ENCODE assay signal across 8 cellular contexts in the genomic region with DNA sequence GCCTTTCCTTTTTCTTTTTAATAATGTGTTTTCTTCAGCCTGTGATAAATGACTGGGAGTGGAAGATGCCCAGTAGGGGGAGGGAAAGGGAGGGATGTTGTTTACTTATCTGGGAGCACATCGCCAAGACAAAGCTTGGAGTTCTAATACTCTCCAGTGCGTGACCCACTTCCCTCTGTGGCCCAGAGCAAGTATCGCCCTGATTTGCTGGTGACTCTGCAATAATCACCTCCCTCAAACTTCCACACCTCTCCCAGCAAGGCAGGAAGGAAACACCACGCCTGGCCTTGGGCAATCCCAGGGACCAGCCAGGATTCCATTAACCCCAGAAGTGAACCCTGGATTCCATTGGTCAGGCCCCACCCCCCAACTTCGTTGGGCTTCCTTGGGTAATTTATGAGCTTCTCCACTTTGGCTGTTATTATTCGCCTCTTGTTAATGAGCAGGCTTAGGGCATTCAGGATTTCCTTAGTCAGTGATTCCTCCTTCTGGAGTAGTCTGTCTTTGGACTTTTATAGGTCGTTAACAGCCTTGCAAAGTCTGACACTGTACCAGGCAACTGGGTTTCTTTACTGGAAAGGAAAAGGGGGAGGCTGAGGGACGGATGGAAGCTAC. TPM values are rescaled to one million over a fixed set of nuclear protein-coding genes. Genes with fewer than 3 reads are reported as not detected.
A peak's percentile ranks its signal among the peaks of the same experiment; 100 is the strongest.
DNase-seq lines count a peak whose midpoint lies in the region; ATAC-seq and TF ChIP-seq lines count a peak whose summit lies in the region.

No MANE protein-coding gene starts in this region.

- DNase-seq in G401 (ENCODE audit: low spot score), result peak; percentile 33
- peak; percentile 91 for DNase-seq in RWPE2 (ENCODE audit: low spot score)
- DNase-seq in glomerular visceral epithelial cell (ENCODE audit: extremely low spot score), result peak; percentile 30
- peak; percentile 93 for DNase-seq in sigmoid colon
- no peak for DNase-seq in DMS153 (lab: John Stamatoyannopoulos, UW)
- no peak for DNase-seq in NCI-H524 (lab: John Stamatoyannopoulos, UW)
- DNase-seq in stimulated activated CD8-positive, alpha-beta memory T cell treated with anti-CD3 and anti-CD28 coated beads, Interleukin-4, amount 100 ng/mL, for 48 hours, result no peak

- H3K27me3 ChIP-seq in RWPE2 (ENCODE audit: insufficient read depth, poor library complexity, severe bottlenecking) (no peaks in the 10 kb centered on the region), sigmoid colon (no peaks in the 10 kb centered on the region)

- H3K9me3 ChIP-seq in RWPE2 (ENCODE audit: severe bottlenecking), result no peaks in the 10 kb centered on the region
- H3K9me3 ChIP-seq in sigmoid colon, result no peaks in the 10 kb centered on the region

- peak; percentile 17 for TF ChIP-seq CTCF in RWPE2 (IDR thresholded peaks at IDR 0.05; ENCODE audit: poor library complexity, severe bottlenecking)
- peak in 2 of 4 experiments; percentile 10 to 32 for TF ChIP-seq CTCF in sigmoid colon (IDR thresholded peaks at IDR 0.05)

- peak overlapping the region; percentile 99 for H3K27ac ChIP-seq in RWPE2 (ENCODE audit: poor library complexity, severe bottlenecking)
- peak overlapping the region; percentile 71 to 84 (median 81) for H3K27ac ChIP-seq in sigmoid colon

- H3K4me1 ChIP-seq in RWPE2 (ENCODE audit: insufficient read depth, poor library complexity, severe bottlenecking) (peaks cover 42% of the 10 kb centered on the region), sigmoid colon (peaks cover 0 to 35% (median 32%) of the 10 kb centered on the region in 4 donors)

- TF ChIP-seq POLR2A in sigmoid colon (IDR thresholded peaks at IDR 0.05), result no peak

- in situ Hi-C loops in G401 (cut with HindIII; ENCODE audit: low sequenced_read_pairs), result no loop called here

- intact Hi-C loops in sigmoid colon (cut with DNase I), result loop anchor here (2.0 to 5.0 kb wide), 2 partner anchors 93 to 98 kb away; no protein-coding TSS in a partner anchor

- ATAC-seq in RWPE2 (ENCODE audit: low read depth) (peak; percentile 80), GM19351 (IDR thresholded peaks at IDR 0.05; ENCODE audit: unreplicated experiment) (no peak)

- no peak overlapping the region for H3K4me3 ChIP-seq in RWPE2 (ENCODE audit: severe bottlenecking)
- H3K4me3 ChIP-seq in sigmoid colon, result no peak overlapping the region

- peak in 1 of 4 donors; percentile 11 for TF ChIP-seq EP300 in sigmoid colon (IDR thresholded peaks at IDR 0.05)

- WGBS in sigmoid colon, 2 donors, result 30 to 39% methylated on average over 8 of the region's 8 CpGs

- H3K36me3 ChIP-seq in RWPE2 (ENCODE audit: low read depth) (no peaks in the 10 kb centered on the region), sigmoid colon (no peaks in the 10 kb centered on the region)

RNA-seq across cellular contexts. Expression of gene GRHL3, which starts 24.3 kb away (rescaled TPM):
- 1.5 and 2.6 TPM in 2 replicates for total RNA-seq in G401 (2014; rRNA removed; shearing (Covaris generic))
- total RNA-seq in sigmoid colon, result not detected
- under 1 TPM in 2 of 3 donors, not detected in 1; 0.23 to 0.63 TPM for polyA plus RNA-seq in sigmoid colon

Comparison
In these comparisons a context has a peak if more than half of its experiments do, and no peak if none do; other contexts are left out.
1. DNase-seq: peak in G401 (single experiment), RWPE2 (single experiment), glomerular visceral epithelial cell (single experiment) and sigmoid colon (single experiment); none in DMS153 (single experiment), NCI-H524 (0 of 2) and stimulated activated CD8-positive, alpha-beta memory T cell treated with anti-CD3 and anti-CD28 coated beads, Interleukin-4, amount 100 ng/mL, for 48 hours (single experiment).